In genomic region chr17:81960130-81960958, GRCh38 we compare ENCODE assay signal across 1 cellular context.
TF ChIP-seq lines count a peak whose summit lies in the region.

No MANE protein-coding gene starts in this region.

TF ChIP-seq in HepG2, 621 proteins besides CTCF, POLR2A, EP300 and RAD21 (continued from another document and continues in another):
- TF ChIP-seq, protein P1, sequence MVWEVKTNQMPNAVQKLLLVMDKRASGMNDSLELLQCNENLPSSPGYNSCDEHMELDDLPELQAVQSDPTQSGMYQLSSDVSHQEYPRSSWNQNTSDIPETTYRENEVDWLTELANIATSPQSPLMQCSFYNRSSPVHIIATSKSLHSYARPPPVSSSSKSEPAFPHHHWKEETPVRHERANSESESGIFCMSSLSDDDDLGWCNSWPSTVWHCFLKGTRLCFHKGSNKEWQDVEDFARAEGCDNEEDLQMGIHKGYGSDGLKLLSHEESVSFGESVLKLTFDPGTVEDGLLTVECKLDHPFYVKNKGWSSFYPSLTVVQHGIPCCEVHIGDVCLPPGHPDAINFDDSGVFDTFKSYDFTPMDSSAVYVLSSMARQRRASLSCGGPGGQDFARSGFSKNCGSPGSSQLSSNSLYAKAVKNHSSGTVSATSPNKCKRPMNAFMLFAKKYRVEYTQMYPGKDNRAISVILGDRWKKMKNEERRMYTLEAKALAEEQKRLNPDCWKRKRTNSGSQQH (CRISPR knock-in tag; IDR thresholded peaks at IDR 0.05; ENCODE audit: low read depth): no peak
- no peak for TF ChIP-seq ZNF75D (CRISPR knock-in tag; IDR thresholded peaks at IDR 0.05; ENCODE audit: borderline replicate concordance)
- no peak for TF ChIP-seq ARID2 (CRISPR knock-in tag; IDR thresholded peaks at IDR 0.05; ENCODE audit: borderline replicate concordance)
- TF ChIP-seq ZNF614 (CRISPR knock-in tag; IDR thresholded peaks at IDR 0.05; ENCODE audit: borderline replicate concordance): no peak
- TF ChIP-seq, protein P2, sequence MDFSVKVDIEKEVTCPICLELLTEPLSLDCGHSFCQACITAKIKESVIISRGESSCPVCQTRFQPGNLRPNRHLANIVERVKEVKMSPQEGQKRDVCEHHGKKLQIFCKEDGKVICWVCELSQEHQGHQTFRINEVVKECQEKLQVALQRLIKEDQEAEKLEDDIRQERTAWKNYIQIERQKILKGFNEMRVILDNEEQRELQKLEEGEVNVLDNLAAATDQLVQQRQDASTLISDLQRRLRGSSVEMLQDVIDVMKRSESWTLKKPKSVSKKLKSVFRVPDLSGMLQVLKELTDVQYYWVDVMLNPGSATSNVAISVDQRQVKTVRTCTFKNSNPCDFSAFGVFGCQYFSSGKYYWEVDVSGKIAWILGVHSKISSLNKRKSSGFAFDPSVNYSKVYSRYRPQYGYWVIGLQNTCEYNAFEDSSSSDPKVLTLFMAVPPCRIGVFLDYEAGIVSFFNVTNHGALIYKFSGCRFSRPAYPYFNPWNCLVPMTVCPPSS (IDR thresholded peaks at IDR 0.05): no peak
- TF ChIP-seq TAF15 (IDR thresholded peaks at IDR 0.05; ENCODE audit: low read depth, low read length, poor library complexity, severe bottlenecking): no peak
- no peak for TF ChIP-seq ZNF878 (CRISPR knock-in tag; IDR thresholded peaks at IDR 0.05)
- TF ChIP-seq SOX6 (IDR thresholded peaks at IDR 0.05): no peak
- TF ChIP-seq SOX6 (CRISPR knock-in tag; IDR thresholded peaks at IDR 0.05): peak; percentile 20; the same call in 1 of the 2 replicates
- TF ChIP-seq NKX3-1 (CRISPR knock-in tag; IDR thresholded peaks at IDR 0.05): no peak
- peak; percentile 96 for TF ChIP-seq FOXC1 (CRISPR knock-in tag; IDR thresholded peaks at IDR 0.05; ENCODE audit: borderline replicate concordance)
- TF ChIP-seq, protein P3, sequence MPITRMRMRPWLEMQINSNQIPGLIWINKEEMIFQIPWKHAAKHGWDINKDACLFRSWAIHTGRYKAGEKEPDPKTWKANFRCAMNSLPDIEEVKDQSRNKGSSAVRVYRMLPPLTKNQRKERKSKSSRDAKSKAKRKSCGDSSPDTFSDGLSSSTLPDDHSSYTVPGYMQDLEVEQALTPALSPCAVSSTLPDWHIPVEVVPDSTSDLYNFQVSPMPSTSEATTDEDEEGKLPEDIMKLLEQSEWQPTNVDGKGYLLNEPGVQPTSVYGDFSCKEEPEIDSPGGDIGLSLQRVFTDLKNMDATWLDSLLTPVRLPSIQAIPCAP (CRISPR knock-in tag; IDR thresholded peaks at IDR 0.05; ENCODE audit: low read depth): no peak
- no peak for TF ChIP-seq ZNF549 (CRISPR knock-in tag; IDR thresholded peaks at IDR 0.05)
- no peak for TF ChIP-seq KIAA2018 (CRISPR knock-in tag; IDR thresholded peaks at IDR 0.05; ENCODE audit: borderline replicate concordance)
- no peak for TF ChIP-seq FOXP1 (IDR thresholded peaks at IDR 0.05)
- TF ChIP-seq FOXP1 (CRISPR knock-in tag; IDR thresholded peaks at IDR 0.05): no peak
- no peak for TF ChIP-seq ZNF3 (CRISPR knock-in tag; IDR thresholded peaks at IDR 0.05)
- TF ChIP-seq ZNF335 (CRISPR knock-in tag; IDR thresholded peaks at IDR 0.05): no peak
- TF ChIP-seq CBFB (CRISPR knock-in tag; IDR thresholded peaks at IDR 0.05): no peak
- TF ChIP-seq RFXANK (CRISPR knock-in tag; IDR thresholded peaks at IDR 0.05): no peak
- TF ChIP-seq GLMP (CRISPR knock-in tag; IDR thresholded peaks at IDR 0.05; ENCODE audit: borderline replicate concordance): no peak
- TF ChIP-seq, protein P4, sequence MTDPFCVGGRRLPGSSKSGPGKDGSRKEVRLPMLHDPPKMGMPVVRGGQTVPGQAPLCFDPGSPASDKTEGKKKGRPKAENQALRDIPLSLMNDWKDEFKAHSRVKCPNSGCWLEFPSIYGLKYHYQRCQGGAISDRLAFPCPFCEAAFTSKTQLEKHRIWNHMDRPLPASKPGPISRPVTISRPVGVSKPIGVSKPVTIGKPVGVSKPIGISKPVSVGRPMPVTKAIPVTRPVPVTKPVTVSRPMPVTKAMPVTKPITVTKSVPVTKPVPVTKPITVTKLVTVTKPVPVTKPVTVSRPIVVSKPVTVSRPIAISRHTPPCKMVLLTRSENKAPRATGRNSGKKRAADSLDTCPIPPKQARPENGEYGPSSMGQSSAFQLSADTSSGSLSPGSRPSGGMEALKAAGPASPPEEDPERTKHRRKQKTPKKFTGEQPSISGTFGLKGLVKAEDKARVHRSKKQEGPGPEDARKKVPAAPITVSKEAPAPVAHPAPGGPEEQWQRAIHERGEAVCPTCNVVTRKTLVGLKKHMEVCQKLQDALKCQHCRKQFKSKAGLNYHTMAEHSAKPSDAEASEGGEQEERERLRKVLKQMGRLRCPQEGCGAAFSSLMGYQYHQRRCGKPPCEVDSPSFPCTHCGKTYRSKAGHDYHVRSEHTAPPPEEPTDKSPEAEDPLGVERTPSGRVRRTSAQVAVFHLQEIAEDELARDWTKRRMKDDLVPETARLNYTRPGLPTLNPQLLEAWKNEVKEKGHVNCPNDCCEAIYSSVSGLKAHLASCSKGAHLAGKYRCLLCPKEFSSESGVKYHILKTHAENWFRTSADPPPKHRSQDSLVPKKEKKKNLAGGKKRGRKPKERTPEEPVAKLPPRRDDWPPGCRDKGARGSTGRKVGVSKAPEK (CRISPR knock-in tag; IDR thresholded peaks at IDR 0.05; ENCODE audit: borderline replicate concordance): no peak
- no peak for TF ChIP-seq ZFP1 (CRISPR knock-in tag; IDR thresholded peaks at IDR 0.05)
- TF ChIP-seq ZNF326 (CRISPR knock-in tag; IDR thresholded peaks at IDR 0.05; ENCODE audit: borderline replicate concordance): no peak
- TF ChIP-seq RBFOX2 (IDR thresholded peaks at IDR 0.05; ENCODE audit: low read depth, low read length): peak; percentile 90
- no peak for TF ChIP-seq BRCA1 (CRISPR knock-in tag; IDR thresholded peaks at IDR 0.05)
- no peak for TF ChIP-seq ZNF839 (CRISPR knock-in tag; IDR thresholded peaks at IDR 0.05; ENCODE audit: borderline replicate concordance)
- peak; percentile 51; the same call in 1 of the 2 replicates for TF ChIP-seq ZNF766 (CRISPR knock-in tag; IDR thresholded peaks at IDR 0.05; ENCODE audit: borderline replicate concordance)
- TF ChIP-seq TARDBP (CRISPR knock-in tag; IDR thresholded peaks at IDR 0.05): no peak
- no peak for TF ChIP-seq ZNF235 (CRISPR knock-in tag; IDR thresholded peaks at IDR 0.05; ENCODE audit: borderline replicate concordance)
- no peak for TF ChIP-seq MBNL3 (CRISPR knock-in tag; conservative IDR thresholded peaks at IDR 0.05)
- no peak for TF ChIP-seq ZNF710 (CRISPR knock-in tag; IDR thresholded peaks at IDR 0.05; ENCODE audit: borderline replicate concordance)
- peak; percentile 61; the same call in 1 of the 2 replicates for TF ChIP-seq TBX2 (CRISPR knock-in tag; IDR thresholded peaks at IDR 0.05; ENCODE audit: borderline replicate concordance)
- no peak for TF ChIP-seq KDM3A (CRISPR knock-in tag; IDR thresholded peaks at IDR 0.05; ENCODE audit: low read depth)
- TF ChIP-seq, protein P5, sequence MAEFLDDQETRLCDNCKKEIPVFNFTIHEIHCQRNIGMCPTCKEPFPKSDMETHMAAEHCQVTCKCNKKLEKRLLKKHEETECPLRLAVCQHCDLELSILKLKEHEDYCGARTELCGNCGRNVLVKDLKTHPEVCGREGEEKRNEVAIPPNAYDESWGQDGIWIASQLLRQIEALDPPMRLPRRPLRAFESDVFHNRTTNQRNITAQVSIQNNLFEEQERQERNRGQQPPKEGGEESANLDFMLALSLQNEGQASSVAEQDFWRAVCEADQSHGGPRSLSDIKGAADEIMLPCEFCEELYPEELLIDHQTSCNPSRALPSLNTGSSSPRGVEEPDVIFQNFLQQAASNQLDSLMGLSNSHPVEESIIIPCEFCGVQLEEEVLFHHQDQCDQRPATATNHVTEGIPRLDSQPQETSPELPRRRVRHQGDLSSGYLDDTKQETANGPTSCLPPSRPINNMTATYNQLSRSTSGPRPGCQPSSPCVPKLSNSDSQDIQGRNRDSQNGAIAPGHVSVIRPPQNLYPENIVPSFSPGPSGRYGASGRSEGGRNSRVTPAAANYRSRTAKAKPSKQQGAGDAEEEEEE (CRISPR knock-in tag; IDR thresholded peaks at IDR 0.05; ENCODE audit: borderline replicate concordance): no peak
- no peak for TF ChIP-seq STAT5B (CRISPR knock-in tag; IDR thresholded peaks at IDR 0.05)
- peak; percentile 66; the same call in 1 of the 2 replicates for TF ChIP-seq ZNF841 (CRISPR knock-in tag; IDR thresholded peaks at IDR 0.05; ENCODE audit: borderline replicate concordance)
- TF ChIP-seq, protein P6, sequence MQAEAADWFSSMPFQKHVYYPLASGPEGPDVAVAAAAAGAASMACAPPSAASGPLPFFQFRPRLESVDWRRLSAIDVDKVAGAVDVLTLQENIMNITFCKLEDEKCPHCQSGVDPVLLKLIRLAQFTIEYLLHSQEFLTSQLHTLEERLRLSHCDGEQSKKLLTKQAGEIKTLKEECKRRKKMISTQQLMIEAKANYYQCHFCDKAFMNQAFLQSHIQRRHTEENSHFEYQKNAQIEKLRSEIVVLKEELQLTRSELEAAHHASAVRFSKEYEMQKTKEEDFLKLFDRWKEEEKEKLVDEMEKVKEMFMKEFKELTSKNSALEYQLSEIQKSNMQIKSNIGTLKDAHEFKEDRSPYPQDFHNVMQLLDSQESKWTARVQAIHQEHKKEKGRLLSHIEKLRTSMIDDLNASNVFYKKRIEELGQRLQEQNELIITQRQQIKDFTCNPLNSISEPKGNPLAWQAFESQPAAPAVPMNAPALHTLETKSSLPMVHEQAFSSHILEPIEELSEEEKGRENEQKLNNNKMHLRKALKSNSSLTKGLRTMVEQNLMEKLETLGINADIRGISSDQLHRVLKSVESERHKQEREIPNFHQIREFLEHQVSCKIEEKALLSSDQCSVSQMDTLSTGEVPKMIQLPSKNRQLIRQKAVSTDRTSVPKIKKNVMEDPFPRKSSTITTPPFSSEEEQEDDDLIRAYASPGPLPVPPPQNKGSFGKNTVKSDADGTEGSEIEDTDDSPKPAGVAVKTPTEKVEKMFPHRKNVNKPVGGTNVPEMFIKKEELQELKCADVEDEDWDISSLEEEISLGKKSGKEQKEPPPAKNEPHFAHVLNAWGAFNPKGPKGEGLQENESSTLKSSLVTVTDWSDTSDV (CRISPR knock-in tag; IDR thresholded peaks at IDR 0.05): peak; percentile 78; the same call in 1 of the 2 replicates
- peak; percentile 51; the same call in 1 of the 2 replicates for TF ChIP-seq SP4 (CRISPR knock-in tag; IDR thresholded peaks at IDR 0.05)
